Comparison of ENCODE assay signal across 1 cellular context in genomic region chr20:50724851-50725721, GRCh38.
TF ChIP-seq lines count a peak whose summit lies in the region.

No MANE protein-coding gene starts in this region.

TF ChIP-seq in K562, 482 proteins besides CTCF, POLR2A, EP300 and RAD21 (continued from another document and continues in another):
- TF ChIP-seq ZBTB43 (CRISPR knock-in tag; IDR thresholded peaks at IDR 0.05) (no peak), POLR3G (IDR thresholded peaks at IDR 0.05; ENCODE audit: extremely low read depth, insufficient read length, insufficient replicate concordance) (no peak), CTCFL (IDR thresholded peaks at IDR 0.05; ENCODE audit: borderline replicate concordance, insufficient read depth, low read depth, low read length, poor library complexity, severe bottlenecking) (no peak), MLX (CRISPR knock-in tag; conservative IDR thresholded peaks at IDR 0.05) (no peak), ZNF668 (CRISPR knock-in tag; IDR thresholded peaks at IDR 0.05) (no peak), ZNF395 (CRISPR knock-in tag; IDR thresholded peaks at IDR 0.05) (no peak), TCFL5 (CRISPR knock-in tag; conservative IDR thresholded peaks at IDR 0.05) (no peak), PTBP1 (IDR thresholded peaks at IDR 0.05; ENCODE audit: low read depth, low read length) (no peak), HINFP (tag; conservative IDR thresholded peaks at IDR 0.05; ENCODE audit: low read depth) (no peak), BRCA1 (IDR thresholded peaks at IDR 0.05) (no peak), BRCA1 (CRISPR knock-in tag; IDR thresholded peaks at IDR 0.05) (no peak), MAFG (tag; conservative IDR thresholded peaks at IDR 0.05) (no peak; the same call in 1 of the 2 replicates), KAT8 (IDR thresholded peaks at IDR 0.05; ENCODE audit: low read depth) (no peak), SPI1 (IDR thresholded peaks at IDR 0.05; ENCODE audit: borderline replicate concordance, low read depth, low read length) (no peak), MEF2A (IDR thresholded peaks at IDR 0.05; ENCODE audit: control insufficient read depth, low read depth, low read length) (peak; percentile 89), EHMT2 (IDR thresholded peaks at IDR 0.05) (no peak), ZKSCAN8 (CRISPR knock-in tag; IDR thresholded peaks at IDR 0.05) (no peak), ZBTB49 (CRISPR knock-in tag; IDR thresholded peaks at IDR 0.05; ENCODE audit: borderline replicate concordance) (no peak), XRCC4 (IDR thresholded peaks at IDR 0.05; ENCODE audit: extremely low read depth, insufficient read depth, insufficient read length) (no peak), CREBBP (IDR thresholded peaks at IDR 0.05; ENCODE audit: low read depth, low read length) (no peak), HDAC3 (IDR thresholded peaks at IDR 0.05; ENCODE audit: borderline replicate concordance, partially characterized antibody) (no peak), TEAD2 (tag; IDR thresholded peaks at IDR 0.05) (peak; percentile 60), ZZZ3 (IDR thresholded peaks at IDR 0.05) (no peak), U2AF1 (optimal IDR thresholded peaks at IDR 0.05; ENCODE audit: low read depth, low read length) (no peak), MCM7 (IDR thresholded peaks at IDR 0.05) (0 out of 4 replicates have a peak, but pooled peaks of 1 of the 2 experiments have one; percentile 7), ETV6 (IDR thresholded peaks at IDR 0.05; ENCODE audit: borderline replicate concordance in 1 of 2, low read depth in 2 of 2, low read length in 1 of 2) (no peak), ETV6 (CRISPR knock-in tag; IDR thresholded peaks at IDR 0.05; ENCODE audit: borderline replicate concordance) (no peak), SNAPC5 (CRISPR knock-in tag; IDR thresholded peaks at IDR 0.05) (no peak), ZFP1 (CRISPR knock-in tag; IDR thresholded peaks at IDR 0.05) (no peak), ZBTB12 (CRISPR knock-in tag; IDR thresholded peaks at IDR 0.05) (no peak), PRPF4 (IDR thresholded peaks at IDR 0.05; ENCODE audit: insufficient read depth, low read depth, low read length, poor library complexity, severe bottlenecking) (no peak), SREBF2 (CRISPR knock-in tag; IDR thresholded peaks at IDR 0.05) (no peak), AFF4 (CRISPR knock-in tag; IDR thresholded peaks at IDR 0.05) (no peak), GTF3C2 (IDR thresholded peaks at IDR 0.05; ENCODE audit: borderline replicate concordance, extremely low read depth, insufficient read length) (no peak), SP1 (CRISPR knock-in tag; IDR thresholded peaks at IDR 0.05) (no peak), ZBTB26 (CRISPR knock-in tag; IDR thresholded peaks at IDR 0.05) (no peak), TAF7 (tag; IDR thresholded peaks at IDR 0.05) (peak; percentile 34; the same call in 1 of the 2 replicates), CBX2 (IDR thresholded peaks at IDR 0.05; ENCODE audit: insufficient read depth, low read length, poor library complexity, severe bottlenecking) (no peak), TBP (optimal IDR thresholded peaks at IDR 0.05; ENCODE audit: low read depth, low read length) (no peak), ETS1 (conservative IDR thresholded peaks at IDR 0.05; ENCODE audit: control insufficient read depth, low read depth, low read length) (no peak; the same call in 1 of the 2 replicates), MEIS2 (IDR thresholded peaks at IDR 0.05; ENCODE audit: partially characterized antibody) (peak; percentile 50), ZEB2 (IDR thresholded peaks at IDR 0.05) (peak; percentile 72; the same call in 1 of the 2 replicates)
